23 cellular contexts compared by ENCODE assay signal in genomic region chr1:96756789-96757188, GRCh38. TPM values are rescaled to one million over a fixed set of nuclear protein-coding genes. Genes with fewer than 3 reads are reported as not detected.
DNase-seq lines count a peak whose midpoint lies in the region; ATAC-seq, FAIRE-seq and TF ChIP-seq lines count a peak whose summit lies in the region.
"Had no signal": no experiment of that assay in that cellular context is flagged by ENCODE, and none has a peak within 500 bp of the region (broad histone marks: within the 10 kb centered on the region; RNA-seq: fewer than 3 reads in every experiment).

No MANE protein-coding gene starts in this region.

- POLR2A ChIA-PET in A673 (lab: Charles Lee; ENCODE audit: low non-redundant PET) (no interaction called here), WTC11 (lab: Charles Lee) (interaction anchor here (0.8 kb wide), 1 partner anchor 19 kb away, joined by 4 read pairs; no protein-coding TSS in a partner anchor), HepG2 (lab: Yijun Ruan, JAX) (no interaction called here)

- in situ Hi-C loops in HepG2 (cut with HindIII; ENCODE audit: extremely low pct_ligation_motif_present, low pct_unique_long_range_greater_than_20kb) (loop anchor here (10.0 kb wide), 1 partner anchor 62 kb away; no protein-coding TSS in a partner anchor), GM13976 (cut with MboI; ENCODE audit: low sequenced_read_pairs, unreplicated experiment) (no loop called here)

- peaks cover 5% of the 10 kb centered on the region for H3K79me2 ChIP-seq in HepG2 (ENCODE audit: insufficient read depth, low read length)

- H3K9me3 ChIP-seq in A673 (ENCODE audit: low read depth, low read length, poor library complexity, severe bottlenecking) (peaks cover 5% of the 10 kb centered on the region), HepG2 (ENCODE audit: low read length) (0 out of 2 replicates have a peak, but pooled peaks cover 6% of the 10 kb centered on the region)
- H3K9me3 ChIP-seq: adrenal gland, SK-N-SH had no signal

- intact Hi-C loops in A673 (cut with micrococcal nuclease; ENCODE audit: unreplicated experiment), result no loop called here
- intact Hi-C loops in HepG2 (cut with micrococcal nuclease; ENCODE audit: unreplicated experiment), result loop anchor here (5.0 kb wide), 1 partner anchor 219 kb away; no protein-coding TSS in a partner anchor

- no peak overlapping the region for H2AFZ ChIP-seq in HepG2 (ENCODE audit: low read length)
- H2AFZ ChIP-seq: hepatocyte, PC-9 had no signal

- ATAC-seq in WTC11, result peak; percentile 50
- peak; percentile 64; the same call in 2 of the 3 replicates for ATAC-seq in HepG2
- ATAC-seq: GM12878 had no signal

- H3K9me3 Mint-ChIP-seq in WTC11, result peaks cover 74% of the 10 kb centered on the region

- no peak overlapping the region for H3K9ac ChIP-seq in HepG2 (ENCODE audit: insufficient read depth, low read depth, low read length)
- H3K9ac ChIP-seq: SK-N-SH had no signal

- no peak overlapping the region for H3K4me3 Mint-ChIP-seq in WTC11
- H3K4me3 Mint-ChIP-seq: neural crest cell had no signal

- no peak overlapping the region for H3K4me2 ChIP-seq in HepG2 (ENCODE audit: low read depth, low read length)
- H3K4me2 ChIP-seq: hepatocyte, PC-9, SK-N-SH had no signal

- H3K4me1 Mint-ChIP-seq in WTC11, result no peaks in the 10 kb centered on the region
- H3K4me1 Mint-ChIP-seq: neural crest cell had no signal

- BruUV-seq in A673 (replicated peaks; lab: Mats Ljungman, UMichigan) (no TSS peak), HepG2 (replicated peaks; lab: Mats Ljungman, UMichigan) (no TSS peak)

- no peaks in the 10 kb centered on the region; the same call in 1 of the 2 replicates for H3K27me3 Mint-ChIP-seq in WTC11 (ENCODE audit: low read depth)

- H3K27me3 ChIP-seq in A673 (replicated peaks; ENCODE audit: insufficient read depth, low read depth, low read length, poor library complexity) (no peaks in the 10 kb centered on the region), HepG2 (ENCODE audit: control insufficient read depth in 1 of 2, insufficient read depth in 2 of 2, low read length in 2 of 2) (no peaks in the 10 kb centered on the region), H7 (ENCODE audit: control insufficient read depth, insufficient read depth, low read length) (no peaks in the 10 kb centered on the region)
- H3K27me3 ChIP-seq: adrenal gland, hepatocyte had no signal

- FAIRE-seq in GM12891 (lab: Jason Lieb, UNC) (peak; percentile 9), HepG2 (lab: Jason Lieb, UNC) (no peak)
- FAIRE-seq: GM12878 had no signal

- 100% methylated on average over 1 of the region's 1 CpG for WGBS in HepG2 (ENCODE audit: low lambda C conversion rate)

- H3K27ac ChIP-seq in A673 (ENCODE audit: low read depth, low read length, poor library complexity, severe bottlenecking) (no peak overlapping the region), HepG2 (ENCODE audit: extremely low read length, insufficient read depth, low read length) (no peak overlapping the region)
- H3K27ac ChIP-seq: adrenal gland, hepatocyte, PC-9 had no signal

- no peak overlapping the region for H3K27ac Mint-ChIP-seq in WTC11

- H3K36me3 ChIP-seq in A673 (ENCODE audit: insufficient read depth, low read length, poor library complexity, severe bottlenecking) (peaks cover 72% of the 10 kb centered on the region), HepG2 (replicated peaks in 1 of 2; ENCODE audit: control insufficient read depth in 1 of 2, insufficient read depth in 2 of 2, low read length in 2 of 2) (peaks cover 4 to 65% of the 10 kb centered on the region in 2 experiments; a peak in 4 of 5 replicates), H7 (replicated peaks; ENCODE audit: control insufficient read depth, insufficient read depth, low read length) (peaks cover 25% of the 10 kb centered on the region)

- H3K4me1 ChIP-seq in A673 (ENCODE audit: insufficient read depth, low read length, poor library complexity, severe bottlenecking) (no peaks in the 10 kb centered on the region), HepG2 (ENCODE audit: insufficient read depth, low read length) (no peaks in the 10 kb centered on the region)

- TF ChIP-seq CTCF in A673 (conservative IDR thresholded peaks at IDR 0.05; ENCODE audit: low read depth, low read length) (no peak; the same call in 1 of the 2 replicates), WTC11 (IDR thresholded peaks at IDR 0.05) (no peak), HepG2 (CRISPR knock-in tag; IDR thresholded peaks at IDR 0.05) (peak; percentile 25), GM13976 (IDR thresholded peaks at IDR 0.05; ENCODE audit: borderline replicate concordance, control extremely low read depth, extremely low read depth, insufficient read depth, missing control alignments) (no peak)

- no peak for TF ChIP-seq POLR2A in GM12891 (IDR thresholded peaks at IDR 0.05; ENCODE audit: low read depth, low read length)
- no peak for TF ChIP-seq POLR2A in HepG2 (IDR thresholded peaks at IDR 0.05; ENCODE audit: insufficient read depth in 1 of 2, low read depth in 2 of 2, low read length in 2 of 2)

- CTCF ChIA-PET in A673 (lab: Charles Lee), result no interaction called here
- CTCF ChIA-PET in WTC11 (lab: Charles Lee), result no interaction called here
- CTCF ChIA-PET in HepG2 (lab: Yijun Ruan, JAX; ENCODE audit: low intra/inter-chr PET ratio, low total read pairs), result no interaction called here

- no peak for TF ChIP-seq EP300 in HepG2 (IDR thresholded peaks at IDR 0.05; ENCODE audit: low read depth in 2 of 2, low read length in 2 of 2)
- TF ChIP-seq EP300 in HepG2 (CRISPR knock-in tag; IDR thresholded peaks at IDR 0.05; ENCODE audit: borderline replicate concordance), result no peak

- peak; percentile 11 for DNase-seq in A673 (ENCODE audit: low spot score)
- no peak for DNase-seq in GM12891 (ENCODE audit: insufficient read length, low spot score)
- no peak for DNase-seq in WTC11 (ENCODE audit: low spot score)
- DNase-seq in HepG2 (ENCODE audit: low spot score), result peak; percentile 9
- DNase-seq in GM13976 (ENCODE audit: low spot score), result no peak
- no peak for DNase-seq in H7
- DNase-seq in NCI-H226, result no peak
- no peak for DNase-seq in stimulated activated CD4-positive, alpha-beta T cell treated with anti-CD3 and anti-CD28 coated beads, Interleukin-15, amount 100 ng/mL, for 24 hours
- DNase-seq: activated effector memory CD4-positive, alpha-beta T cell treated with Interleukin-2 at 50 U/mL for 16 hours; adrenal gland; caudate nucleus; effector memory CD4-positive, alpha-beta T cell; GF-D8; kidney; NCI-H2081 treated with DMSO at 0.1 percent for 48 hours; NCI-H774; PC-9; SK-N-SH; stimulated activated naive CD4-positive, alpha-beta T cell treated with Interleukin-2 at 50 U/mL for 16 hours; T1000 had no signal

- no peak overlapping the region for H3K4me3 ChIP-seq in A673 (ENCODE audit: low read depth, low read length, poor library complexity, severe bottlenecking)
- H3K4me3 ChIP-seq in HepG2 (replicated peaks in 1 of 3; ENCODE audit: insufficient read depth in 1 of 3, low read depth in 2 of 3, low read length in 3 of 3), result no peak overlapping the region
- no peak overlapping the region for H3K4me3 ChIP-seq in H7 (ENCODE audit: insufficient read depth, low read depth, low read length)
- H3K4me3 ChIP-seq: adrenal gland, GM12878, hepatocyte, PC-9 had no signal

- peaks cover 95% of the 10 kb centered on the region for H3K36me3 Mint-ChIP-seq in WTC11

- TF ChIP-seq RAD21 in HepG2 (CRISPR knock-in tag; IDR thresholded peaks at IDR 0.05), result peak; percentile 19; the same call in 1 of the 2 replicates

- no peaks in the 10 kb centered on the region for H4K20me1 ChIP-seq in HepG2 (ENCODE audit: insufficient read depth, low read length)

TF ChIP-seq in GM12891, 5 proteins besides CTCF, POLR2A, EP300 and RAD21 (continues in another document):
- TF ChIP-seq TAF1 (IDR thresholded peaks at IDR 0.05; ENCODE audit: low read depth, low read length), result no peak
- no peak for TF ChIP-seq PAX5 (IDR thresholded peaks at IDR 0.05; ENCODE audit: insufficient read depth, low read length, severe bottlenecking)
- no peak for TF ChIP-seq POU2F2 (IDR thresholded peaks at IDR 0.05; ENCODE audit: low read depth, low read length)

TF ChIP-seq in HepG2, 621 proteins besides CTCF, POLR2A, EP300 and RAD21:
- peak; percentile 6; the same call in 1 of the 2 replicates for TF ChIP-seq SMC3 (IDR thresholded peaks at IDR 0.05; ENCODE audit: low read length)
- TF ChIP-seq RBM22 (optimal IDR thresholded peaks at IDR 0.05; ENCODE audit: low read length), result peak; percentile 14
- no peak for TF ChIP-seq NCOA5 (CRISPR knock-in tag; IDR thresholded peaks at IDR 0.05)
- TF ChIP-seq STAG1 (CRISPR knock-in tag; IDR thresholded peaks at IDR 0.05), result peak; percentile 52
TF ChIP-seq in HepG2: peak in this region for 3.

RNA-seq across cellular contexts. Expression of gene PTBP2, which starts 35.2 kb away (rescaled TPM):
- total RNA-seq in A673 (2021) (29.1 and 32.9 TPM in 2 replicates), WTC11 (2021) (47.5 to 51.0 TPM (median 50.0 TPM) in 3 replicates), HepG2 (2016; rRNA removed; fragmentation: Illumina TruSeq; extraction: Trizol) (9.9 and 14.1 TPM in 2 replicates)
- polyA plus RNA-seq in GM12891 (2012; ENCODE audit: low read depth, missing spikeins), result 4.1 TPM
- total RNA-seq in HepG2 (2016; cell fraction: cytosol; rRNA removed; fragmentation: Illumina TruSeq; extraction: Trizol; ENCODE audit: low read depth), result 5.8 and 8.5 TPM in 2 replicates
- 9.0 and 12.0 TPM in 2 replicates for total RNA-seq in HepG2 (2016; cell fraction: insoluble cytoplasmic fraction; rRNA removed; fragmentation: Illumina TruSeq; extraction: Trizol)
- 5.1 and 6.8 TPM in 2 replicates for total RNA-seq in HepG2 (2016; cell fraction: membrane; rRNA removed; fragmentation: Illumina TruSeq; extraction: Trizol)
- 49.4 and 51.6 TPM in 2 replicates for total RNA-seq in HepG2 (2016; cell fraction: nucleus; rRNA removed; fragmentation: Illumina TruSeq; extraction: Trizol)
- polyA plus RNA-seq in HepG2 (2011; rRNA removed), result 8.3 and 10.5 TPM in 2 replicates
- 2.1 and 3.6 TPM in 2 replicates for polyA plus RNA-seq in HepG2 (2011; cell fraction: cytosol; rRNA removed)
- polyA plus RNA-seq in HepG2 (2011; cell fraction: nucleus; rRNA removed), result 18.9 and 26.3 TPM in 2 replicates
- polyA plus RNA-seq in HepG2 (2012), result 8.2 and 10.8 TPM in 2 replicates
- 1.9 and 2.6 TPM in 2 replicates for polyA plus RNA-seq in HepG2 (2016; cell fraction: cytosol; fragmentation: Illumina TruSeq; extraction: Trizol; ENCODE audit: low read depth)
- 7.2 and 8.1 TPM in 2 replicates for polyA plus RNA-seq in HepG2 (2016; cell fraction: insoluble cytoplasmic fraction; fragmentation: Illumina TruSeq; extraction: Trizol; ENCODE audit: low read depth)
- polyA plus RNA-seq in HepG2 (2016; cell fraction: membrane; fragmentation: Illumina TruSeq; extraction: Trizol; ENCODE audit: low read depth), result 2.8 and 3.7 TPM in 2 replicates
- 52.0 and 58.2 TPM in 2 replicates for polyA plus RNA-seq in HepG2 (2016; cell fraction: nucleus; fragmentation: Illumina TruSeq; extraction: Trizol; ENCODE audit: insufficient read depth, low read depth)
- 15.9 and 17.8 TPM in 2 replicates for polyA minus RNA-seq in HepG2 (2011; rRNA and poly(A)+ RNA removed; ENCODE audit: low replicate concordance)
- 2.9 and 3.0 TPM in 2 replicates for polyA minus RNA-seq in HepG2 (2011; cell fraction: cytosol; rRNA and poly(A)+ RNA removed)
- polyA minus RNA-seq in HepG2 (2011; cell fraction: nucleus; rRNA and poly(A)+ RNA removed), result 109 and 116 TPM in 2 replicates
- total RNA-seq in H7 (2014; rRNA removed; shearing (Covaris generic)), result 88.5 and 123 TPM in 2 replicates

Comparison
In these comparisons a context has a peak if more than half of its experiments do, and no peak if none do; other contexts are left out.
1. DNase-seq: peak in A673 (single experiment) and HepG2 (single experiment); none in GM12891 (single experiment), WTC11 (single experiment), GM13976 (single experiment), H7 (single experiment), NCI-H226 (single experiment) and stimulated activated CD4-positive, alpha-beta T cell treated with anti-CD3 and anti-CD28 coated beads, Interleukin-15, amount 100 ng/mL, for 24 hours (single experiment).